10 cellular contexts compared by ENCODE assay signal in genomic region chr20:9615766-9616454, GRCh38.
DNase-seq lines count a peak whose midpoint lies in the region; ATAC-seq lines count a peak whose summit lies in the region.
"Had no signal": no experiment of that assay in that cellular context is flagged by ENCODE, and none has a peak within 500 bp of the region (broad histone marks: within the 10 kb centered on the region; RNA-seq: fewer than 3 reads in every experiment).

No MANE protein-coding gene starts in this region.

- no peaks in the 10 kb centered on the region for H3K4me1 Mint-ChIP-seq in naive thymus-derived CD4-positive, alpha-beta T cell

- H3K27me3 Mint-ChIP-seq in naive thymus-derived CD4-positive, alpha-beta T cell: peaks cover 0 to 23% (median 14%) of the 10 kb centered on the region in 5 donors

- no peak overlapping the region for H3K4me3 ChIP-seq in naive thymus-derived CD4-positive, alpha-beta T cell (ENCODE audit: low read length)

- H3K36me3 ChIP-seq in naive thymus-derived CD4-positive, alpha-beta T cell (ENCODE audit: control insufficient read depth in 2 of 3, insufficient read depth in 3 of 3, low read length in 3 of 3): no peaks in the 10 kb centered on the region

- CTCF ChIA-PET in naive thymus-derived CD4-positive, alpha-beta T cell (lab: Charles Lee): interaction anchor here (2.3 kb wide), 1 partner anchor 475 kb away, joined by 12 read pairs; no protein-coding TSS in a partner anchor

- POLR2A ChIA-PET in naive thymus-derived CD4-positive, alpha-beta T cell (lab: Charles Lee): no interaction called here

- H3K4me3 Mint-ChIP-seq in naive thymus-derived CD4-positive, alpha-beta T cell: no peak overlapping the region

- H3K27me3 ChIP-seq in naive thymus-derived CD4-positive, alpha-beta T cell (ENCODE audit: control insufficient read depth in 2 of 2, insufficient read depth in 2 of 2, low read length in 2 of 2): no peaks in the 10 kb centered on the region

- no peak overlapping the region for H3K27ac Mint-ChIP-seq in naive thymus-derived CD4-positive, alpha-beta T cell

- intact Hi-C loops in naive thymus-derived CD4-positive, alpha-beta T cell (cut with micrococcal nuclease): loop anchor here (5.0 kb wide), 3 partner anchors 296 to 921 kb away; no protein-coding TSS in a partner anchor

- H3K27ac ChIP-seq in naive thymus-derived CD4-positive, alpha-beta T cell (ENCODE audit: low read depth, low read length): no peak overlapping the region

- H3K9me3 ChIP-seq in naive thymus-derived CD4-positive, alpha-beta T cell (ENCODE audit: control insufficient read depth in 2 of 3, low read length in 3 of 3): no peaks in the 10 kb centered on the region

- H3K36me3 Mint-ChIP-seq in naive thymus-derived CD4-positive, alpha-beta T cell: no peaks in the 10 kb centered on the region

- H3K4me1 ChIP-seq in naive thymus-derived CD4-positive, alpha-beta T cell (ENCODE audit: control insufficient read depth in 2 of 2, insufficient read depth in 2 of 2, low read length in 2 of 2): no peaks in the 10 kb centered on the region

- ATAC-seq in GM19023 (IDR thresholded peaks at IDR 0.05; ENCODE audit: unreplicated experiment): peak; percentile 93
- peak; percentile 97 for ATAC-seq in HG02678 (IDR thresholded peaks at IDR 0.05; ENCODE audit: unreplicated experiment)
- peak; percentile 99 for ATAC-seq in HG03565 (IDR thresholded peaks at IDR 0.05; ENCODE audit: unreplicated experiment)
- ATAC-seq in naive thymus-derived CD4-positive, alpha-beta T cell: peak; percentile 57

- H3K9me3 Mint-ChIP-seq in naive thymus-derived CD4-positive, alpha-beta T cell: no peaks in the 10 kb centered on the region

- no peak for DNase-seq in naive thymus-derived CD4-positive, alpha-beta T cell
- no peak for DNase-seq in HK-2 (ENCODE audit: unreplicated experiment)
- no peak for DNase-seq in NCI-H82 treated with DMSO at 0.1 percent for 48 hours (lab: John Stamatoyannopoulos, UW; ENCODE audit: unreplicated experiment)
- no peak for DNase-seq in NCI-H1436 treated with DMSO at 0.1 percent for 48 hours (lab: John Stamatoyannopoulos, UW)
- DNase-seq in activated T-cell treated with anti-CD3 and anti-CD28 coated beads for 4 hours: no peak
- DNase-seq: midbrain, PC-3 had no signal
